Comparison of ENCODE assay signal across 18 cellular contexts in the genomic region with DNA sequence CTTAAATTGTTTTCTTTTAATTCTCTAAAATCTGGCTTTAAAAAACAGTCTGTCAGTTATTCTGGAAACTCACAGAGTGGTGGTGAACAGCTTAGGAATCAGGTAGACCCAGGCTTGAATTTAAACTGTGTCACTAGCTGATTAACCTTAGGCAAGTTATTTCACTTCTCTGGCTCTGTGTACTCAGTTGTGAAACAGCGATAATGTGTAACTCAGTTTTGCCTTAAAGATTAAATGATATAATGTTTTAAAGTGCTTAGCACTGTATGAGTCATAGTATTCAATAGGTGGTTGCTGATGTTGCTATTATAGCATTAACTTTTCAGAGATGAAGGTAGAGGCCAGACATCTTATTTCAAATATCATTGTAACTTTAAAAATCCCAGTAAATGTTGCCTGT. TPM values are rescaled to one million over a fixed set of nuclear protein-coding genes. Genes with fewer than 3 reads are reported as not detected.
DNase-seq lines count a peak whose midpoint lies in the region; ATAC-seq and TF ChIP-seq lines count a peak whose summit lies in the region.
"Had no signal": no experiment of that assay in that cellular context is flagged by ENCODE, and none has a peak within 500 bp of the region (broad histone marks: within the 10 kb centered on the region; RNA-seq: fewer than 3 reads in every experiment).

No MANE protein-coding gene starts in this region.

- ATAC-seq in CD4-positive, CD25-positive, alpha-beta regulatory T cell (ENCODE audit: low read depth in 2 of 2): peak; percentile 31 to 50
- peak; percentile 91 for ATAC-seq in body of pancreas

- H3K36me3 ChIP-seq in CD4-positive, CD25-positive, alpha-beta regulatory T cell (ENCODE audit: control insufficient read depth, insufficient read depth, low read length): no peaks in the 10 kb centered on the region
- no peaks in the 10 kb centered on the region for H3K36me3 ChIP-seq in body of pancreas (replicated peaks in 1 of 2; ENCODE audit: insufficient read depth in 1 of 2, low read depth in 2 of 2)

- peak overlapping the region in 2 of 3 donors; percentile 27 to 74 for H3K27ac Mint-ChIP-seq in CD4-positive, CD25-positive, alpha-beta regulatory T cell
- H3K27ac Mint-ChIP-seq: activated naive CD4-positive, alpha-beta T cell treated with anti-CD3 and anti-CD28 coated beads, Interleukin-2, amount 10 ng/mL, durations not matched to agents 7 days and 5 days had no signal

- H3K27me3 ChIP-seq in CD4-positive, CD25-positive, alpha-beta regulatory T cell (ENCODE audit: control insufficient read depth, insufficient read depth, low read length): no peaks in the 10 kb centered on the region
- H3K27me3 ChIP-seq in body of pancreas: no peaks in the 10 kb centered on the region

- H3K9me3 Mint-ChIP-seq in CD4-positive, CD25-positive, alpha-beta regulatory T cell: peaks cover 0 to 2% (median 0%) of the 10 kb centered on the region in 7 donors
- H3K9me3 Mint-ChIP-seq: activated naive CD4-positive, alpha-beta T cell treated with anti-CD3 and anti-CD28 coated beads, Interleukin-2, amount 10 ng/mL, durations not matched to agents 7 days and 5 days had no signal

- no peaks in the 10 kb centered on the region for H3K27me3 Mint-ChIP-seq in CD4-positive, CD25-positive, alpha-beta regulatory T cell
- H3K27me3 Mint-ChIP-seq: activated naive CD4-positive, alpha-beta T cell treated with anti-CD3 and anti-CD28 coated beads, Interleukin-2, amount 10 ng/mL, durations not matched to agents 7 days and 5 days had no signal

- WGBS in body of pancreas, 2 donors: 20 to 22% methylated on average over 1 of the region's 1 CpG

- H3K4me1 ChIP-seq in CD4-positive, CD25-positive, alpha-beta regulatory T cell (ENCODE audit: control insufficient read depth, insufficient read depth, low read length, poor library complexity, severe bottlenecking): no peaks in the 10 kb centered on the region
- H3K4me1 ChIP-seq in body of pancreas: peaks cover 42% of the 10 kb centered on the region

- TF ChIP-seq CTCF in body of pancreas (IDR thresholded peaks at IDR 0.05): no peak

- DNase-seq in CD4-positive, CD25-positive, alpha-beta regulatory T cell: peak in 1 of 3 donors; percentile 16
- DNase-seq in HT-29 (ENCODE audit: low spot score): peak; percentile 41
- DNase-seq in body of pancreas: no peak
- DNase-seq in kidney tubule cell (ENCODE audit: low spot score): peak; percentile 60
- DNase-seq in DMS 273 treated with DMSO at 0.1 percent for 48 hours (lab: John Stamatoyannopoulos, UW): no peak
- DNase-seq in SW 1271 (lab: John Stamatoyannopoulos, UW): no peak
- no peak for DNase-seq in cerebellar nuclear complex (lab: John Stamatoyannopoulos, UW)
- DNase-seq in NCI-H2107 treated with DMSO at 0.1 percent for 48 hours (lab: John Stamatoyannopoulos, UW; ENCODE audit: unreplicated experiment): no peak
- DNase-seq: activated naive CD4-positive, alpha-beta T cell treated with anti-CD3 and anti-CD28 coated beads, Interleukin-2, amount 10 ng/mL, durations not matched to agents 7 days and 5 days; AML-193; EL; foreskin melanocyte; GOT3; islet precursor cell; NCI-H446; stimulated activated CD4-positive, alpha-beta T cell treated with anti-CD3 and anti-CD28 coated beads, Interleukin-2, amount 100 ng/mL, for 48 hours; stimulated activated naive CD4-positive, alpha-beta T cell treated with Interleukin-2 at 50 U/mL for 16 hours had no signal

- no peak overlapping the region for H3K4me3 ChIP-seq in CD4-positive, CD25-positive, alpha-beta regulatory T cell (ENCODE audit: low read depth, low read length)
- H3K4me3 ChIP-seq in body of pancreas: no peak overlapping the region

- no peak for TF ChIP-seq POLR2A in body of pancreas (IDR thresholded peaks at IDR 0.05)

- H3K36me3 Mint-ChIP-seq in CD4-positive, CD25-positive, alpha-beta regulatory T cell: peaks cover 17% of the 10 kb centered on the region

- no peak overlapping the region for H3K27ac ChIP-seq in CD4-positive, CD25-positive, alpha-beta regulatory T cell (ENCODE audit: insufficient read depth, low read length, poor library complexity, severe bottlenecking)
- peak overlapping the region; percentile 11 to 65 (median 48) for H3K27ac ChIP-seq in body of pancreas

- intact Hi-C loops in body of pancreas (cut with DNase I): no loop called here

- H3K4me1 Mint-ChIP-seq in CD4-positive, CD25-positive, alpha-beta regulatory T cell: peaks cover 10 to 39% (median 38%) of the 10 kb centered on the region in 4 donors
- H3K4me1 Mint-ChIP-seq: activated naive CD4-positive, alpha-beta T cell treated with anti-CD3 and anti-CD28 coated beads, Interleukin-2, amount 10 ng/mL, durations not matched to agents 7 days and 5 days had no signal

- H3K9me3 ChIP-seq in CD4-positive, CD25-positive, alpha-beta regulatory T cell (ENCODE audit: control insufficient read depth in 2 of 2, low read length in 2 of 2): no peaks in the 10 kb centered on the region
- no peaks in the 10 kb centered on the region for H3K9me3 ChIP-seq in body of pancreas

- H3K4me3 Mint-ChIP-seq in CD4-positive, CD25-positive, alpha-beta regulatory T cell: no peak overlapping the region
- H3K4me3 Mint-ChIP-seq: activated naive CD4-positive, alpha-beta T cell treated with anti-CD3 and anti-CD28 coated beads, Interleukin-2, amount 10 ng/mL, durations not matched to agents 7 days and 5 days had no signal

RNA-seq across cellular contexts. Expression of a gene that starts 40.7 kb away (rescaled TPM):
- total RNA-seq in CD4-positive, CD25-positive, alpha-beta regulatory T cell: 21.9 TPM
- polyA plus RNA-seq in CD4-positive, CD25-positive, alpha-beta regulatory T cell: 10 to 100 TPM in 1 of 4 donors, 1 to 10 TPM in 3; 1.9 to 17.4 (median 3.4) TPM
- total RNA-seq in HT-29 (2014; rRNA removed; shearing (Covaris generic)): 111 and 112 TPM in 2 replicates
- 10 to 100 TPM; 36.3 to 50.1 TPM for total RNA-seq in body of pancreas

RNA-seq across cellular contexts. Expression of a gene that starts 40.9 kb away (rescaled TPM):
- total RNA-seq in CD4-positive, CD25-positive, alpha-beta regulatory T cell: not detected
- polyA plus RNA-seq in CD4-positive, CD25-positive, alpha-beta regulatory T cell: not detected
- total RNA-seq in HT-29 (2014; rRNA removed; shearing (Covaris generic)): 1.4 and 5.5 TPM in 2 replicates
- under 1 TPM; 0.66 to 0.78 TPM for total RNA-seq in body of pancreas
- total RNA-seq: activated CD8-positive, alpha-beta memory T cell treated with anti-CD3 and anti-CD28 coated beads for 36 hours had no signal

Comparison
In these comparisons a context has a peak if more than half of its experiments do, and no peak if none do; other contexts are left out.
1. DNase-seq: peak in HT-29 (single experiment) and kidney tubule cell (single experiment); none in body of pancreas (0 of 4), DMS 273 treated with DMSO at 0.1 percent for 48 hours (single experiment), SW 1271 (0 of 2), cerebellar nuclear complex (0 of 2) and NCI-H2107 treated with DMSO at 0.1 percent for 48 hours (single experiment).